In the genomic region with DNA sequence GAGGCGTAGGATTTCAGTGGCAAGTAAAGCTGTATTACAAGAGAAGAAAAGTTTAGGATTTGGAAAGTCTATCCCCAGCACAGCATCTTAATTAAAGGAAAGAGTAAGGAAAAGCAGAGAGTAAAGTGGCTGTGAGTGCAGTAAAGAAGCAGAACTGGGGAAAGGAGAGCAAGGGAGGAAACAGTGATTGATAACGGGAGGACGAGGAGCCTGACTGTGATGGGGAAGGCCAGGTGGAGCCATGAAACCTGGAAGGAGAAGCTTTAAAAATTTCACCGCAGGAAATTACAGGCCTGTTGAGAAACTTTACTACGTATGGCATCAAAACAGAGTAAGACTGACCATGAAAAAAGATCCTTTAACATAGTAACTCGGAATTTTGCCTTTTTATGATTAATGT, we compare ENCODE assay signal across 31 cellular contexts.
DNase-seq lines count a peak whose midpoint lies in the region; ATAC-seq and TF ChIP-seq lines count a peak whose summit lies in the region.
"Had no signal": no experiment of that assay in that cellular context is flagged by ENCODE, and none has a peak within 500 bp of the region (broad histone marks: within the 10 kb centered on the region; RNA-seq: fewer than 3 reads in every experiment).

No MANE protein-coding gene starts in this region.

- no peaks in the 10 kb centered on the region for H3K27me3 ChIP-seq in MM.1S (replicated peaks; ENCODE audit: insufficient read depth, low read length)
- H3K27me3 ChIP-seq: brain microvascular endothelial cell, hepatocyte, ovary, upper lobe of left lung had no signal

- no peaks in the 10 kb centered on the region for H3K36me3 ChIP-seq in MM.1S (replicated peaks; ENCODE audit: insufficient read depth, low read length)
- H3K36me3 ChIP-seq: brain microvascular endothelial cell, gastroesophageal sphincter, lower lobe of right lung, ovary, upper lobe of left lung had no signal

- ATAC-seq in activated CD4-positive, alpha-beta T cell treated with anti-CD3 and anti-CD28 coated beads for 36 hours: no peak
- ATAC-seq in stimulated activated effector memory CD8-positive, alpha-beta T cell treated with anti-CD3 and anti-CD28 coated beads, Interleukin-12 subunit alpha, Interleukin-12 subunit beta, amount 100 ng/mL, for 72 hours: no peak
- ATAC-seq: activated CD4-positive, CD25-positive, alpha-beta regulatory T cell treated with anti-CD3 and anti-CD28 coated beads, Interleukin-2, amount 50 U/mL, for 24 hours; gastroesophageal sphincter; lower lobe of right lung; Panc1 had no signal

- intact Hi-C loops in activated CD4-positive, alpha-beta T cell treated with anti-CD3 and anti-CD28 coated beads for 36 hours (cut with DNase I, micrococcal nuclease): no loop called here

- H3K36me3 Mint-ChIP-seq in activated CD4-positive, alpha-beta T cell treated with anti-CD3 and anti-CD28 coated beads for 36 hours (ENCODE audit: low read depth): peaks cover 6% of the 10 kb centered on the region
- peaks cover 18% of the 10 kb centered on the region for H3K36me3 Mint-ChIP-seq in activated CD4-positive, alpha-beta T cell treated with anti-CD3 and anti-CD28 coated beads, Interleukin-2, amount 10 ng/mL, durations not matched to agents 7 days and 5 days (ENCODE audit: low read depth)
- peaks cover 26% of the 10 kb centered on the region for H3K36me3 Mint-ChIP-seq in activated naive CD8-positive, alpha-beta T cell treated with anti-CD3 and anti-CD28 coated beads for 36 hours
- H3K36me3 Mint-ChIP-seq in stimulated activated effector memory CD8-positive, alpha-beta T cell treated with anti-CD3 and anti-CD28 coated beads, Interleukin-12 subunit alpha, Interleukin-12 subunit beta, amount 100 ng/mL, for 72 hours: no peaks in the 10 kb centered on the region
- H3K36me3 Mint-ChIP-seq: activated CD4-positive, alpha-beta memory T cell treated with anti-CD3 and anti-CD28 coated beads for 36 hours; CD14-positive monocyte; IgD-negative memory B cell had no signal

- no peak overlapping the region for H3K27ac ChIP-seq in MM.1S (ENCODE audit: low read length)
- H3K27ac ChIP-seq: brain microvascular endothelial cell, gastroesophageal sphincter, hepatocyte, lower lobe of right lung, ovary, upper lobe of left lung had no signal

- H4K20me1 ChIP-seq in MM.1S (ENCODE audit: insufficient read depth, low read length): no peaks in the 10 kb centered on the region

- no peaks in the 10 kb centered on the region for H3K27me3 Mint-ChIP-seq in activated CD4-positive, alpha-beta T cell treated with anti-CD3 and anti-CD28 coated beads for 36 hours
- H3K27me3 Mint-ChIP-seq in activated CD4-positive, alpha-beta T cell treated with anti-CD3 and anti-CD28 coated beads, Interleukin-2, amount 10 ng/mL, durations not matched to agents 7 days and 5 days: no peaks in the 10 kb centered on the region
- H3K27me3 Mint-ChIP-seq in activated naive CD8-positive, alpha-beta T cell treated with anti-CD3 and anti-CD28 coated beads for 36 hours: no peaks in the 10 kb centered on the region
- H3K27me3 Mint-ChIP-seq: activated CD4-positive, alpha-beta memory T cell treated with anti-CD3 and anti-CD28 coated beads for 36 hours had no signal

- no peak overlapping the region for H2AFZ ChIP-seq in MM.1S (ENCODE audit: low read length)
- H2AFZ ChIP-seq: hepatocyte had no signal

- H3K4me3 ChIP-seq in NB4 (ENCODE audit: low read depth, low read length) (no peak overlapping the region), MM.1S (ENCODE audit: low read length) (no peak overlapping the region)
- H3K4me3 ChIP-seq: gastroesophageal sphincter, hepatocyte, lower lobe of right lung, ovary, upper lobe of left lung had no signal

- no peaks in the 10 kb centered on the region for H3K9me3 ChIP-seq in MM.1S (replicated peaks; ENCODE audit: insufficient read depth, low read length)
- H3K9me3 ChIP-seq: gastroesophageal sphincter, lower lobe of right lung, ovary, upper lobe of left lung had no signal

- TF ChIP-seq CTCF in NB4 (IDR thresholded peaks at IDR 0.05; ENCODE audit: low read depth, low read length) (no peak), MM.1S (IDR thresholded peaks at IDR 0.05; ENCODE audit: low read length) (no peak)

- POLR2A ChIA-PET in activated CD4-positive, alpha-beta T cell treated with anti-CD3 and anti-CD28 coated beads for 36 hours (lab: Charles Lee): no interaction called here
- POLR2A ChIA-PET in activated CD4-positive, alpha-beta T cell treated with anti-CD3 and anti-CD28 coated beads, Interleukin-2, amount 10 ng/mL, durations not matched to agents 7 days and 5 days (lab: Charles Lee): interaction anchor here (0.6 kb wide), 2 partner anchors 100 to 177 kb away, joined by 3 read pairs; no protein-coding TSS in a partner anchor

- peaks cover 7% of the 10 kb centered on the region for H3K9me3 Mint-ChIP-seq in activated CD4-positive, alpha-beta T cell treated with anti-CD3 and anti-CD28 coated beads for 36 hours (ENCODE audit: low read depth)
- peaks cover 11% of the 10 kb centered on the region for H3K9me3 Mint-ChIP-seq in activated CD4-positive, alpha-beta T cell treated with anti-CD3 and anti-CD28 coated beads, Interleukin-2, amount 10 ng/mL, durations not matched to agents 7 days and 5 days
- peaks cover 19% of the 10 kb centered on the region for H3K9me3 Mint-ChIP-seq in activated naive CD8-positive, alpha-beta T cell treated with anti-CD3 and anti-CD28 coated beads for 36 hours
- H3K9me3 Mint-ChIP-seq in stimulated activated effector memory CD8-positive, alpha-beta T cell treated with anti-CD3 and anti-CD28 coated beads, Interleukin-12 subunit alpha, Interleukin-12 subunit beta, amount 100 ng/mL, for 72 hours: peaks cover 4% of the 10 kb centered on the region
- H3K9me3 Mint-ChIP-seq: activated CD4-positive, alpha-beta memory T cell treated with anti-CD3 and anti-CD28 coated beads for 36 hours had no signal

- no peak for DNase-seq in activated CD4-positive, alpha-beta T cell treated with anti-CD3 and anti-CD28 coated beads for 36 hours
- DNase-seq in activated CD4-positive, alpha-beta T cell treated with anti-CD3 and anti-CD28 coated beads, Interleukin-2, amount 10 ng/mL, durations not matched to agents 7 days and 5 days: no peak
- DNase-seq in NB4 (ENCODE audit: low read depth): peak; percentile 29
- DNase-seq in activated naive CD8-positive, alpha-beta T cell treated with anti-CD3 and anti-CD28 coated beads for 36 hours: no peak
- no peak for DNase-seq in stimulated activated effector memory CD8-positive, alpha-beta T cell treated with anti-CD3 and anti-CD28 coated beads, Interleukin-12 subunit alpha, Interleukin-12 subunit beta, amount 100 ng/mL, for 72 hours (ENCODE audit: low spot score in 2 of 2)
- DNase-seq in T-helper 9 cell: no peak
- DNase-seq in MM.1S: no peak
- DNase-seq in kidney tubule cell (ENCODE audit: low spot score): no peak
- DNase-seq: activated CD4-positive, alpha-beta memory T cell treated with anti-CD3 and anti-CD28 coated beads for 36 hours; activated naive CD4-positive, alpha-beta T cell treated with Interleukin-2 at 50 U/mL for 16 hours; amygdala; brain microvascular endothelial cell; cerebellar nuclear complex; GOT3; HFFc6; kidney glomerular epithelial cell; lower lobe of right lung; NCI-H1417; NCI-H2029; NCI-H524 treated with DMSO at 0.1 percent for 48 hours; NK-92 treated with Interleukin-12 subunit alpha and Interleukin-12 subunit beta, amount 100 ng/mL, for 24 hours; ovary; stimulated activated CD4-positive, alpha-beta T cell treated with anti-CD3 and anti-CD28 coated beads, Interleukin-4, amount 100 ng/mL, for 24 hours; upper lobe of left lung had no signal

- no peaks in the 10 kb centered on the region for H3K9me2 ChIP-seq in MM.1S (replicated peaks; ENCODE audit: insufficient read depth, low read length)

- H3K4me3 Mint-ChIP-seq in activated CD4-positive, alpha-beta T cell treated with anti-CD3 and anti-CD28 coated beads for 36 hours: no peak overlapping the region
- no peak overlapping the region for H3K4me3 Mint-ChIP-seq in activated CD4-positive, alpha-beta T cell treated with anti-CD3 and anti-CD28 coated beads, Interleukin-2, amount 10 ng/mL, durations not matched to agents 7 days and 5 days
- no peak overlapping the region for H3K4me3 Mint-ChIP-seq in activated naive CD8-positive, alpha-beta T cell treated with anti-CD3 and anti-CD28 coated beads for 36 hours
- no peak overlapping the region for H3K4me3 Mint-ChIP-seq in stimulated activated effector memory CD8-positive, alpha-beta T cell treated with anti-CD3 and anti-CD28 coated beads, Interleukin-12 subunit alpha, Interleukin-12 subunit beta, amount 100 ng/mL, for 72 hours
- H3K4me3 Mint-ChIP-seq: activated CD4-positive, alpha-beta memory T cell treated with anti-CD3 and anti-CD28 coated beads for 36 hours; activated T-helper 1 cell treated with anti-CD3 and anti-CD28 coated beads, Interleukin-12 subunit alpha, Interleukin-12 subunit beta, Interleukin-2, Interleukin-4 antibody, amounts not matched to agents 30 ng/mL and 10 ng/mL and 1 ng/mL, durations not matched to agents 14 hours and 24 hours and 36 hours; CD14-positive monocyte; HFFc6 had no signal

- H3K9ac ChIP-seq in MM.1S (ENCODE audit: low read length): no peak overlapping the region

- peaks cover 6% of the 10 kb centered on the region for H3K4me1 ChIP-seq in MM.1S (ENCODE audit: low read length)
- H3K4me1 ChIP-seq: gastroesophageal sphincter, lower lobe of right lung, upper lobe of left lung had no signal

- no peak for TF ChIP-seq POLR2A in NB4 (IDR thresholded peaks at IDR 0.05; ENCODE audit: extremely low read depth, insufficient read length)

- H3K79me2 ChIP-seq in MM.1S (ENCODE audit: low read length): no peaks in the 10 kb centered on the region
- H3K79me2 ChIP-seq: hepatocyte had no signal

- peak overlapping the region; percentile 2 for H3K27ac Mint-ChIP-seq in activated CD4-positive, alpha-beta T cell treated with anti-CD3 and anti-CD28 coated beads for 36 hours
- no peak overlapping the region for H3K27ac Mint-ChIP-seq in activated CD4-positive, alpha-beta T cell treated with anti-CD3 and anti-CD28 coated beads, Interleukin-2, amount 10 ng/mL, durations not matched to agents 7 days and 5 days
- H3K27ac Mint-ChIP-seq in activated naive CD8-positive, alpha-beta T cell treated with anti-CD3 and anti-CD28 coated beads for 36 hours: peak overlapping the region; percentile 4
- H3K27ac Mint-ChIP-seq in stimulated activated effector memory CD8-positive, alpha-beta T cell treated with anti-CD3 and anti-CD28 coated beads, Interleukin-12 subunit alpha, Interleukin-12 subunit beta, amount 100 ng/mL, for 72 hours: peak overlapping the region; percentile 36
- H3K27ac Mint-ChIP-seq: activated CD4-positive, alpha-beta memory T cell treated with anti-CD3 and anti-CD28 coated beads for 36 hours; activated T-helper 1 cell treated with anti-CD3 and anti-CD28 coated beads, Interleukin-12 subunit alpha, Interleukin-12 subunit beta, Interleukin-2, Interleukin-4 antibody, amounts not matched to agents 30 ng/mL and 10 ng/mL and 1 ng/mL, durations not matched to agents 14 hours and 24 hours and 36 hours; HFFc6; IgD-negative memory B cell had no signal

- peaks cover 66% of the 10 kb centered on the region for H3K4me1 Mint-ChIP-seq in activated CD4-positive, alpha-beta T cell treated with anti-CD3 and anti-CD28 coated beads for 36 hours
- H3K4me1 Mint-ChIP-seq in activated CD4-positive, alpha-beta T cell treated with anti-CD3 and anti-CD28 coated beads, Interleukin-2, amount 10 ng/mL, durations not matched to agents 7 days and 5 days: peaks cover 73% of the 10 kb centered on the region
- H3K4me1 Mint-ChIP-seq in activated naive CD8-positive, alpha-beta T cell treated with anti-CD3 and anti-CD28 coated beads for 36 hours: peaks cover 60% of the 10 kb centered on the region
- H3K4me1 Mint-ChIP-seq in stimulated activated effector memory CD8-positive, alpha-beta T cell treated with anti-CD3 and anti-CD28 coated beads, Interleukin-12 subunit alpha, Interleukin-12 subunit beta, amount 100 ng/mL, for 72 hours: peaks cover 16% of the 10 kb centered on the region

- CTCF ChIA-PET in activated CD4-positive, alpha-beta T cell treated with anti-CD3 and anti-CD28 coated beads for 36 hours (lab: Charles Lee): interaction anchor here (0.8 to 1.4 kb wide), 3 partner anchors 17 to 302 kb away, joined by 3 read pairs; no protein-coding TSS in a partner anchor
- CTCF ChIA-PET in activated CD4-positive, alpha-beta T cell treated with anti-CD3 and anti-CD28 coated beads, Interleukin-2, amount 10 ng/mL, durations not matched to agents 7 days and 5 days (lab: Charles Lee): interaction anchor here (1.3 kb wide), 1 partner anchor 14 kb away, joined by 5 read pairs; no protein-coding TSS in a partner anchor

- H3K4me2 ChIP-seq in MM.1S (ENCODE audit: low read depth, low read length): no peak overlapping the region
- H3K4me2 ChIP-seq: hepatocyte had no signal

- 0 out of 2 replicates have a peak, but pooled peaks cover under 1% of the 10 kb centered on the region for H3F3A ChIP-seq in MM.1S (ENCODE audit: insufficient read depth, low read length)
